Comparison of ENCODE assay signal across 8 cellular contexts in genomic region chr1:226406401-226406881, GRCh38. TPM values are rescaled to one million over a fixed set of nuclear protein-coding genes. Genes with fewer than 3 reads are reported as not detected.
DNase-seq lines count a peak whose midpoint lies in the region; ATAC-seq and TF ChIP-seq lines count a peak whose summit lies in the region.

No MANE protein-coding gene starts in this region.

- peak overlapping the region; percentile 90 for H3K27ac ChIP-seq in HUES48 (ENCODE audit: low read depth, low read length)
- H3K27ac ChIP-seq in WERI-Rb-1 = no peak overlapping the region
- H3K27ac ChIP-seq in skeletal muscle tissue (ENCODE audit: low read depth, low read length) = no peak overlapping the region

- H3K9ac ChIP-seq in HUES48 (ENCODE audit: low read depth, low read length) = peak overlapping the region; percentile 86
- peak overlapping the region; percentile 30 to 83 (median 68) for H3K9ac ChIP-seq in skeletal muscle tissue (ENCODE audit: low read depth in 1 of 3, low read length in 3 of 3)

- DNase-seq in DMS153 treated with DMSO at 0.1 percent for 48 hours (lab: John Stamatoyannopoulos, UW; ENCODE audit: unreplicated experiment) (peak; percentile 9), WERI-Rb-1 (no peak), glomerular visceral epithelial cell (ENCODE audit: extremely low spot score) (peak; percentile 53), NCI-H187 treated with DMSO at 0.1 percent for 48 hours (lab: John Stamatoyannopoulos, UW) (no peak), superior temporal gyrus (ENCODE audit: extremely low spot score) (no peak)

- H3K4me1 ChIP-seq in HUES48 (ENCODE audit: control insufficient read depth, insufficient read depth, low read length) (peaks cover 31% of the 10 kb centered on the region), skeletal muscle tissue (ENCODE audit: control insufficient read depth in 3 of 3, insufficient read depth in 3 of 3, low read length in 3 of 3) (peaks cover 42 to 50% (median 45%) of the 10 kb centered on the region in 3 donors)

- H3K4me3 ChIP-seq in HUES48 (ENCODE audit: low read depth, low read length) = peak overlapping the region; percentile 97
- peak overlapping the region; percentile 54 for H3K4me3 ChIP-seq in WERI-Rb-1 (ENCODE audit: low read depth, low read length)
- H3K4me3 ChIP-seq in skeletal muscle tissue (ENCODE audit: low read length in 3 of 3) = peak overlapping the region; percentile 84 to 91 (median 90)

- ATAC-seq in HG03378 (IDR thresholded peaks at IDR 0.05; ENCODE audit: unreplicated experiment) = no peak

- H3K27me3 ChIP-seq in HUES48 (ENCODE audit: control insufficient read depth, insufficient read depth, low read length) = no peaks in the 10 kb centered on the region
- no peaks in the 10 kb centered on the region for H3K27me3 ChIP-seq in WERI-Rb-1 (ENCODE audit: insufficient read depth, low read depth, severe bottlenecking)
- no peaks in the 10 kb centered on the region for H3K27me3 ChIP-seq in skeletal muscle tissue (ENCODE audit: control insufficient read depth in 3 of 3, insufficient read depth in 3 of 3, low read length in 3 of 3)

- TF ChIP-seq CTCF in WERI-Rb-1 (IDR thresholded peaks at IDR 0.05; ENCODE audit: low read depth, low read length) = no peak

- H3K9me3 ChIP-seq in HUES48 (ENCODE audit: control insufficient read depth, insufficient read depth, low read length) (no peaks in the 10 kb centered on the region), WERI-Rb-1 (ENCODE audit: severe bottlenecking) (no peaks in the 10 kb centered on the region), skeletal muscle tissue (ENCODE audit: control insufficient read depth in 3 of 3, low read length in 3 of 3) (no peaks in the 10 kb centered on the region)

- H3K36me3 ChIP-seq in HUES48 (ENCODE audit: control insufficient read depth, insufficient read depth, low read length) = peaks cover 14% of the 10 kb centered on the region
- peaks cover 8% of the 10 kb centered on the region for H3K36me3 ChIP-seq in WERI-Rb-1
- H3K36me3 ChIP-seq in skeletal muscle tissue (ENCODE audit: control insufficient read depth in 3 of 3, insufficient read depth in 3 of 3, low read length in 3 of 3) = peaks cover 4 to 11% (median 6%) of the 10 kb centered on the region in 3 donors

RNA-seq across cellular contexts. Expression of gene PARP1, which starts 1.5 kb away (rescaled TPM):
- total RNA-seq in skeletal muscle tissue = 94.5 TPM

Comparison
In these comparisons a context has a peak if more than half of its experiments do, and no peak if none do; other contexts are left out.
1. DNase-seq: peak in DMS153 treated with DMSO at 0.1 percent for 48 hours (single experiment) and glomerular visceral epithelial cell (single experiment); none in WERI-Rb-1 (single experiment), NCI-H187 treated with DMSO at 0.1 percent for 48 hours (single experiment) and superior temporal gyrus (single experiment).
2. Peak in every context shown above with its lines, with median percentiles within 50 percentile points of each other: H3K4me3 ChIP-seq.